In genomic region chr14:71780075-71780474, GRCh38 we compare ENCODE assay signal across 25 cellular contexts.
"Had no signal": no experiment of that assay in that cellular context is flagged by ENCODE, and none has a peak within 500 bp of the region (broad histone marks: within the 10 kb centered on the region; RNA-seq: fewer than 3 reads in every experiment).

No MANE protein-coding gene starts in this region.

- H3K27ac ChIP-seq: neutrophil, pancreas, transverse colon, vagina had no signal

- ATAC-seq: activated CD4-positive, CD25-positive, alpha-beta regulatory T cell treated with anti-CD3 and anti-CD28 coated beads, Interleukin-2, amount 50 U/mL, for 24 hours; activated naive CD8-positive, alpha-beta T cell treated with anti-CD3 and anti-CD28 coated beads, Interleukin-2, amount 50 U/mL, for 24 hours; natural killer cell; pancreas had no signal

- H3K36me3 Mint-ChIP-seq: activated naive CD4-positive, alpha-beta T cell treated with anti-CD3 and anti-CD28 coated beads, Interleukin-2, amount 10 ng/mL, durations not matched to agents 7 days and 5 days; brain; natural killer cell had no signal

- H3K9me3 ChIP-seq: neutrophil, pancreas, SK-N-SH, transverse colon, vagina had no signal

- H3K27me3 ChIP-seq: neutrophil, pancreas, transverse colon, vagina had no signal

- H3K4me1 ChIP-seq: pancreas, vagina had no signal

- H3K9ac ChIP-seq: SK-N-SH had no signal

- FAIRE-seq: frontal cortex, islet of Langerhans, pancreas had no signal

- H3K27ac Mint-ChIP-seq: activated CD4-positive, alpha-beta T cell treated with anti-CD3 and anti-CD28 coated beads, Interleukin-2, amount 10 ng/mL, durations not matched to agents 7 days and 5 days; activated naive CD4-positive, alpha-beta T cell treated with anti-CD3 and anti-CD28 coated beads, Interleukin-2, amount 10 ng/mL, durations not matched to agents 7 days and 5 days; activated naive CD8-positive, alpha-beta T cell treated with anti-CD3 and anti-CD28 coated beads, Interleukin-2, amount 50 U/mL, for 24 hours; brain; natural killer cell; stimulated activated naive CD8-positive, alpha-beta T cell treated with anti-CD3 and anti-CD28 coated beads, Interleukin-15, Interleukin-2, amounts not matched to agents 100 ng/mL and 50 ng/mL, for 24 hours; T-helper 2 cell treated with Interferon-gamma antibody and Interleukin-4, amounts not matched to agents 5 μg/mL and 100 μg/mL, for 36 hours had no signal

- H3K4me2 ChIP-seq: SK-N-SH had no signal

- H3K4me3 ChIP-seq: pancreas, transverse colon, vagina had no signal

- DNase-seq: activated CD4-positive, alpha-beta T cell treated with anti-CD3 and anti-CD28 coated beads, Interleukin-2, amount 10 ng/mL, durations not matched to agents 7 days and 5 days; activated CD8-positive, alpha-beta memory T cell treated with anti-CD3 and anti-CD28 coated beads, Interleukin-2, amount 50 U/mL, for 48 hours; activated effector memory CD4-positive, alpha-beta T cell treated with Interleukin-2 at 50 U/mL for 16 hours; activated naive CD4-positive, alpha-beta T cell treated with anti-CD3 and anti-CD28 coated beads, Interleukin-2, amount 10 ng/mL, durations not matched to agents 7 days and 5 days; activated naive CD8-positive, alpha-beta T cell treated with anti-CD3 and anti-CD28 coated beads, Interleukin-2, amount 50 U/mL, for 24 hours; activated T-cell treated with anti-CD3 and anti-CD28 coated beads, Interleukin-2, amount 50 U/mL, for 48 hours; anterior cingulate cortex; central memory CD4-positive, alpha-beta T cell; hippocampal formation; mesendoderm; natural killer cell; pancreas; retina; SK-N-SH; stimulated activated CD4-positive, alpha-beta T cell treated with anti-CD3 and anti-CD28 coated beads, Interleukin-15, amount 100 ng/mL, for 24 hours; stimulated activated CD4-positive, alpha-beta T cell treated with anti-CD3 and anti-CD28 coated beads, Interleukin-2, amount 100 ng/mL, for 48 hours; transverse colon had no signal

- H3K36me3 ChIP-seq: neutrophil, pancreas, transverse colon, vagina had no signal

- H3K4me3 Mint-ChIP-seq: activated CD4-positive, alpha-beta T cell treated with anti-CD3 and anti-CD28 coated beads, Interleukin-2, amount 10 ng/mL, durations not matched to agents 7 days and 5 days; activated naive CD4-positive, alpha-beta T cell treated with anti-CD3 and anti-CD28 coated beads, Interleukin-2, amount 10 ng/mL, durations not matched to agents 7 days and 5 days; activated naive CD8-positive, alpha-beta T cell treated with anti-CD3 and anti-CD28 coated beads, Interleukin-2, amount 50 U/mL, for 24 hours; brain; natural killer cell; stimulated activated naive CD8-positive, alpha-beta T cell treated with anti-CD3 and anti-CD28 coated beads, Interleukin-15, Interleukin-2, amounts not matched to agents 100 ng/mL and 50 ng/mL, for 24 hours; T-helper 2 cell treated with Interferon-gamma antibody and Interleukin-4, amounts not matched to agents 5 μg/mL and 100 μg/mL, for 36 hours had no signal

- H3K9me3 Mint-ChIP-seq: activated naive CD8-positive, alpha-beta T cell treated with anti-CD3 and anti-CD28 coated beads, Interleukin-2, amount 50 U/mL, for 24 hours; natural killer cell; stimulated activated naive CD8-positive, alpha-beta T cell treated with anti-CD3 and anti-CD28 coated beads, Interleukin-15, Interleukin-2, amounts not matched to agents 100 ng/mL and 50 ng/mL, for 24 hours had no signal
